In genomic region chr16:49281481-49281842, GRCh38 we compare ENCODE assay signal across 8 cellular contexts. TPM values are rescaled to one million over a fixed set of nuclear protein-coding genes. Genes with fewer than 3 reads are reported as not detected.
A peak's percentile ranks its signal among the peaks of the same experiment; 100 is the strongest.
DNase-seq lines count a peak whose midpoint lies in the region; ATAC-seq and TF ChIP-seq lines count a peak whose summit lies in the region.

TSS of gene CBLN1 (minus strand) at chr16:49281838. CDS start at chr16:49281465, 373 bp downstream.

- H3K9me3 ChIP-seq in heart left ventricle (no peaks in the 10 kb centered on the region), Karpas-422 (ENCODE audit: low read length) (no peaks in the 10 kb centered on the region)

- no peak within 1 kb of the TSS for H2BK120ac ChIP-seq in mesendoderm (ENCODE audit: low read depth, low read length)

- peak within 1 kb of the TSS; percentile 79 for H3K4me2 ChIP-seq in mesendoderm (ENCODE audit: low read length)
- no peak within 1 kb of the TSS for H3K4me2 ChIP-seq in Karpas-422 (ENCODE audit: low read depth, low read length, poor library complexity, severe bottlenecking)

- H3K4me1 ChIP-seq in heart left ventricle (peaks cover 0 to 66% (median 22%) of the 10 kb centered on the region in 12 donors), mesendoderm (ENCODE audit: control insufficient read depth, low read depth, low read length) (peaks cover 6% of the 10 kb centered on the region), Karpas-422 (ENCODE audit: low read length) (no peaks in the 10 kb centered on the region)

- H3K9me3 Mint-ChIP-seq in activated naive CD8-positive, alpha-beta T cell treated with anti-CD3 and anti-CD28 coated beads, Interleukin-2, amount 50 U/mL, for 24 hours, result no peaks in the 10 kb centered on the region
- no peaks in the 10 kb centered on the region for H3K9me3 Mint-ChIP-seq in type B pancreatic cell

- H3K36me3 Mint-ChIP-seq in activated naive CD8-positive, alpha-beta T cell treated with anti-CD3 and anti-CD28 coated beads, Interleukin-2, amount 50 U/mL, for 24 hours (ENCODE audit: low read depth), result no peaks in the 10 kb centered on the region
- H3K36me3 Mint-ChIP-seq in type B pancreatic cell, result no peaks in the 10 kb centered on the region

- no peaks in the 10 kb centered on the region for H3K36me3 ChIP-seq in heart left ventricle
- no peaks in the 10 kb centered on the region for H3K36me3 ChIP-seq in mesendoderm (ENCODE audit: control insufficient read depth, insufficient read depth, low read length)
- H3K36me3 ChIP-seq in Karpas-422 (ENCODE audit: insufficient read depth, low read length), result no peaks in the 10 kb centered on the region

- peak within 1 kb of the TSS; percentile 41 for H4K8ac ChIP-seq in mesendoderm (ENCODE audit: low read depth, low read length)

- peaks cover 11% of the 10 kb centered on the region for H3K4me1 Mint-ChIP-seq in activated naive CD8-positive, alpha-beta T cell treated with anti-CD3 and anti-CD28 coated beads, Interleukin-2, amount 50 U/mL, for 24 hours
- H3K4me1 Mint-ChIP-seq in type B pancreatic cell (ENCODE audit: unreplicated experiment), result peaks cover 4% of the 10 kb centered on the region

- TF ChIP-seq CTCF in heart left ventricle (IDR thresholded peaks at IDR 0.05), result no peak
- no peak for TF ChIP-seq CTCF in type B pancreatic cell (conservative IDR thresholded peaks at IDR 0.05)

- intact Hi-C loops in heart left ventricle (cut with DNase I) (loop anchor here in 1 of 10 donors (5.0 to 10.0 kb wide), 3 partner anchors 267 to 594 kb away; no protein-coding TSS in a partner anchor), left ventricle myocardium superior (cut with micrococcal nuclease) (no loop called here)

- no peak within 1 kb of the TSS for H2AK5ac ChIP-seq in mesendoderm (ENCODE audit: low read length)

- no peaks in the 10 kb centered on the region for H4K20me1 ChIP-seq in Karpas-422 (ENCODE audit: insufficient read depth, low read depth, low read length)

- peaks cover 51 to 99% (median 81%) of the 10 kb centered on the region in 9 donors for H3K27me3 ChIP-seq in heart left ventricle
- H3K27me3 ChIP-seq in mesendoderm (ENCODE audit: insufficient read depth, low read length, poor library complexity), result peaks cover 35% of the 10 kb centered on the region
- no peaks in the 10 kb centered on the region for H3K27me3 ChIP-seq in Karpas-422 (ENCODE audit: low read length)

- ATAC-seq in heart left ventricle (peak in 1 of 4 donors; percentile 1), left ventricle myocardium superior (no peak), GM21576 (IDR thresholded peaks at IDR 0.05; ENCODE audit: unreplicated experiment) (no peak)
- no peak for ATAC-seq in activated naive CD8-positive, alpha-beta T cell treated with anti-CD3 and anti-CD28 coated beads, Interleukin-2, amount 50 U/mL, for 24 hours

- WGBS in heart left ventricle, 4 donors, result 1 to 2% (median 2%) methylated on average over 25 to 45 of the region's 45 CpGs
- WGBS in mesendoderm (ENCODE audit: extremely low coverage, insufficient coverage, low lambda C conversion rate), result no CpG with 5 or more reads among the region's 45 CpGs

- no peak within 1 kb of the TSS for H3K23ac ChIP-seq in mesendoderm (ENCODE audit: low read length)

- H3K9ac ChIP-seq in mesendoderm (ENCODE audit: low read length) (peak within 1 kb of the TSS; percentile 56), Karpas-422 (ENCODE audit: low read length) (no peak within 1 kb of the TSS)

- no peak for TF ChIP-seq POLR2A in heart left ventricle (IDR thresholded peaks at IDR 0.05)

- no peak within 1 kb of the TSS for H3K27ac Mint-ChIP-seq in activated naive CD8-positive, alpha-beta T cell treated with anti-CD3 and anti-CD28 coated beads, Interleukin-2, amount 50 U/mL, for 24 hours
- H3K27ac Mint-ChIP-seq in type B pancreatic cell, result peak within 1 kb of the TSS; percentile 55

- no peaks in the 10 kb centered on the region for H3K79me2 ChIP-seq in mesendoderm (ENCODE audit: control insufficient read depth, insufficient read depth, low read length)
- no peaks in the 10 kb centered on the region for H3K79me2 ChIP-seq in Karpas-422 (ENCODE audit: low read length)

- H3K56ac ChIP-seq in mesendoderm (ENCODE audit: low read length), result peak within 1 kb of the TSS; percentile 85

- peak within 1 kb of the TSS; percentile 18 to 66 (median 52) for H3K4me3 ChIP-seq in heart left ventricle
- peak within 1 kb of the TSS; percentile 45 for H3K4me3 ChIP-seq in mesendoderm (ENCODE audit: low read length)
- no peak within 1 kb of the TSS for H3K4me3 ChIP-seq in Karpas-422 (ENCODE audit: low read length)

- H3K79me1 ChIP-seq in mesendoderm (ENCODE audit: low read length), result no peaks in the 10 kb centered on the region

- H3K9me2 ChIP-seq in Karpas-422 (replicated peaks; ENCODE audit: insufficient read depth, low read length), result no peaks in the 10 kb centered on the region

- H3K27ac ChIP-seq in heart left ventricle (peak within 1 kb of the TSS in 2 of 12 donors; percentile 50 to 54), mesendoderm (ENCODE audit: low read depth, low read length) (no peak within 1 kb of the TSS), Karpas-422 (ENCODE audit: low read length) (no peak within 1 kb of the TSS)

- no peak within 1 kb of the TSS for H2AFZ ChIP-seq in Karpas-422 (ENCODE audit: low read length)

- no peak within 1 kb of the TSS for H3K4ac ChIP-seq in mesendoderm (ENCODE audit: low read depth, low read length)

- H2BK15ac ChIP-seq in mesendoderm (replicated peaks; ENCODE audit: low read depth), result no peak within 1 kb of the TSS

- no peak within 1 kb of the TSS for H2BK5ac ChIP-seq in mesendoderm (ENCODE audit: low read length)

- peaks cover 78% of the 10 kb centered on the region for H3K27me3 Mint-ChIP-seq in activated naive CD8-positive, alpha-beta T cell treated with anti-CD3 and anti-CD28 coated beads, Interleukin-2, amount 50 U/mL, for 24 hours
- H3K27me3 Mint-ChIP-seq in type B pancreatic cell, result peaks cover 88% of the 10 kb centered on the region

- no peak within 1 kb of the TSS for H3K18ac ChIP-seq in mesendoderm (ENCODE audit: low read length)

- DNase-seq in heart left ventricle (no peak), left ventricle myocardium superior (no peak), mesendoderm (no peak), type B pancreatic cell (ENCODE audit: extremely low spot score, unreplicated experiment) (no peak), Karpas-422 (no peak), DMS53 (lab: John Stamatoyannopoulos, UW) (no peak)
- DNase-seq in activated naive CD8-positive, alpha-beta T cell treated with anti-CD3 and anti-CD28 coated beads, Interleukin-2, amount 50 U/mL, for 24 hours, result no peak

- H3K4me3 Mint-ChIP-seq in activated naive CD8-positive, alpha-beta T cell treated with anti-CD3 and anti-CD28 coated beads, Interleukin-2, amount 50 U/mL, for 24 hours, result peak within 1 kb of the TSS; percentile 56
- peak within 1 kb of the TSS; percentile 81 for H3K4me3 Mint-ChIP-seq in type B pancreatic cell

- H4K5ac ChIP-seq in mesendoderm (ENCODE audit: low read length), result no peak within 1 kb of the TSS

RNA-seq across cellular contexts. Expression of gene CBLN1, which starts in this region (rescaled TPM):
- total RNA-seq in heart left ventricle, result 1 to 10 TPM in 7 of 9 donors, under 1 TPM in 2; 0.32 to 4.1 (median 1.5) TPM
- polyA plus RNA-seq in heart left ventricle, result 1 to 10 TPM in 1 of 2 donors, under 1 TPM in 1; 0.24 to 1.9 TPM
- total RNA-seq in left ventricle myocardium superior, result 1.0 TPM
- polyA plus RNA-seq in mesendoderm (2013, experiment 1 of 2), result 12.0 TPM
- 11.7 TPM for polyA plus RNA-seq in mesendoderm (2013, experiment 2 of 2)
- 5.8 and 11.3 TPM in 2 replicates for total RNA-seq in type B pancreatic cell (ENCODE audit: low replicate concordance)
- total RNA-seq in Karpas-422 (2014; rRNA removed; shearing (Covaris generic); ENCODE audit: low replicate concordance), result not detected in 2 replicates
